17 cellular contexts compared by ENCODE assay signal in genomic region chr10:84190621-84191020, GRCh38. TPM values are rescaled to one million over a fixed set of nuclear protein-coding genes. Genes with fewer than 3 reads are reported as not detected.
DNase-seq lines count a peak whose midpoint lies in the region; ATAC-seq and TF ChIP-seq lines count a peak whose summit lies in the region.
"Had no signal": no experiment of that assay in that cellular context is flagged by ENCODE, and none has a peak within 500 bp of the region (broad histone marks: within the 10 kb centered on the region; RNA-seq: fewer than 3 reads in every experiment).

No MANE protein-coding gene starts in this region.

- peak overlapping the region; percentile 28 for H3K4me3 ChIP-seq in Jurkat, Clone E6-1 (ENCODE audit: low read length)
- H3K4me3 ChIP-seq in naive thymus-derived CD4-positive, alpha-beta T cell (ENCODE audit: low read length) = no peak overlapping the region
- H3K4me3 ChIP-seq in transverse colon (no peak overlapping the region), gastrocnemius medialis (no peak overlapping the region)
- H3K4me3 ChIP-seq: BLaER1 treated with 17β-estradiol and CSF1 and Interleukin-3, amounts not matched to agents 10 nM and 100 nM; GM23338 had no signal

- no peak overlapping the region for H3K27ac Mint-ChIP-seq in activated naive CD8-positive, alpha-beta T cell treated with anti-CD3 and anti-CD28 coated beads, Interleukin-2, amount 10 ng/mL, durations not matched to agents 7 days and 5 days
- no peak overlapping the region for H3K27ac Mint-ChIP-seq in activated naive CD8-positive, alpha-beta T cell treated with anti-CD3 and anti-CD28 coated beads for 36 hours
- peak overlapping the region in 5 of 9 donors; percentile 46 to 70 (median 60) for H3K27ac Mint-ChIP-seq in naive thymus-derived CD4-positive, alpha-beta T cell
- H3K27ac Mint-ChIP-seq: GM23338 had no signal

- peaks cover 18 to 24% of the 10 kb centered on the region in 2 donors for H3K4me1 ChIP-seq in naive thymus-derived CD4-positive, alpha-beta T cell (ENCODE audit: control insufficient read depth in 2 of 2, insufficient read depth in 2 of 2, low read length in 2 of 2)
- H3K4me1 ChIP-seq in transverse colon (peaks cover 0 to 25% (median 21%) of the 10 kb centered on the region in 4 donors), gastrocnemius medialis (peaks cover 0 to 3% of the 10 kb centered on the region in 2 donors)

- H3K27me3 Mint-ChIP-seq in activated naive CD8-positive, alpha-beta T cell treated with anti-CD3 and anti-CD28 coated beads, Interleukin-2, amount 10 ng/mL, durations not matched to agents 7 days and 5 days = peaks cover 20% of the 10 kb centered on the region
- peaks cover 18% of the 10 kb centered on the region for H3K27me3 Mint-ChIP-seq in activated naive CD8-positive, alpha-beta T cell treated with anti-CD3 and anti-CD28 coated beads for 36 hours
- H3K27me3 Mint-ChIP-seq in naive thymus-derived CD4-positive, alpha-beta T cell = peaks cover 0 to 34% (median 9%) of the 10 kb centered on the region in 5 donors

- ATAC-seq in activated naive CD8-positive, alpha-beta T cell treated with anti-CD3 and anti-CD28 coated beads, Interleukin-2, amount 10 ng/mL, durations not matched to agents 7 days and 5 days (ENCODE audit: low read depth) = peak; percentile 21
- ATAC-seq in naive thymus-derived CD4-positive, alpha-beta T cell = peak; percentile 3
- ATAC-seq in gastrocnemius medialis = no peak
- ATAC-seq: GM23338 had no signal

- no peaks in the 10 kb centered on the region for H3K36me3 Mint-ChIP-seq in activated naive CD8-positive, alpha-beta T cell treated with anti-CD3 and anti-CD28 coated beads, Interleukin-2, amount 10 ng/mL, durations not matched to agents 7 days and 5 days
- no peaks in the 10 kb centered on the region for H3K36me3 Mint-ChIP-seq in activated naive CD8-positive, alpha-beta T cell treated with anti-CD3 and anti-CD28 coated beads for 36 hours
- no peaks in the 10 kb centered on the region for H3K36me3 Mint-ChIP-seq in naive thymus-derived CD4-positive, alpha-beta T cell
- H3K36me3 Mint-ChIP-seq: CD4-positive, alpha-beta memory T cell had no signal

- H3K36me3 ChIP-seq in naive thymus-derived CD4-positive, alpha-beta T cell (ENCODE audit: control insufficient read depth in 2 of 3, insufficient read depth in 3 of 3, low read length in 3 of 3) = no peaks in the 10 kb centered on the region
- no peaks in the 10 kb centered on the region for H3K36me3 ChIP-seq in transverse colon
- no peaks in the 10 kb centered on the region for H3K36me3 ChIP-seq in gastrocnemius medialis
- H3K36me3 ChIP-seq: BLaER1 treated with 17β-estradiol and CSF1 and Interleukin-3, amounts not matched to agents 10 nM and 100 nM had no signal

- peaks cover 11% of the 10 kb centered on the region for H3K4me1 Mint-ChIP-seq in activated naive CD8-positive, alpha-beta T cell treated with anti-CD3 and anti-CD28 coated beads, Interleukin-2, amount 10 ng/mL, durations not matched to agents 7 days and 5 days
- H3K4me1 Mint-ChIP-seq in activated naive CD8-positive, alpha-beta T cell treated with anti-CD3 and anti-CD28 coated beads for 36 hours = peaks cover 13% of the 10 kb centered on the region
- H3K4me1 Mint-ChIP-seq in naive thymus-derived CD4-positive, alpha-beta T cell = peaks cover 12 to 27% (median 16%) of the 10 kb centered on the region in 7 donors

- no peaks in the 10 kb centered on the region for H3K9me3 Mint-ChIP-seq in activated naive CD8-positive, alpha-beta T cell treated with anti-CD3 and anti-CD28 coated beads, Interleukin-2, amount 10 ng/mL, durations not matched to agents 7 days and 5 days
- H3K9me3 Mint-ChIP-seq in activated naive CD8-positive, alpha-beta T cell treated with anti-CD3 and anti-CD28 coated beads for 36 hours = no peaks in the 10 kb centered on the region
- H3K9me3 Mint-ChIP-seq in naive thymus-derived CD4-positive, alpha-beta T cell = no peaks in the 10 kb centered on the region
- H3K9me3 Mint-ChIP-seq: CD4-positive, alpha-beta memory T cell; GM23338 had no signal

- no peak for TF ChIP-seq CTCF in transverse colon (IDR thresholded peaks at IDR 0.05)
- no peak for TF ChIP-seq CTCF in gastrocnemius medialis (IDR thresholded peaks at IDR 0.05 in 4 of 5, conservative IDR thresholded peaks at IDR 0.05 in 1 of 5)

- H3K27ac ChIP-seq in naive thymus-derived CD4-positive, alpha-beta T cell (ENCODE audit: low read depth, low read length) = no peak overlapping the region
- H3K27ac ChIP-seq in transverse colon = no peak overlapping the region
- no peak overlapping the region for H3K27ac ChIP-seq in gastrocnemius medialis
- H3K27ac ChIP-seq: BLaER1 treated with 17β-estradiol and CSF1 and Interleukin-3, amounts not matched to agents 10 nM and 100 nM had no signal

- H3K27me3 ChIP-seq in naive thymus-derived CD4-positive, alpha-beta T cell (ENCODE audit: control insufficient read depth in 2 of 2, insufficient read depth in 2 of 2, low read length in 2 of 2) = peaks cover 0 to 3% of the 10 kb centered on the region in 2 donors
- H3K27me3 ChIP-seq in transverse colon = peaks cover 24% of the 10 kb centered on the region
- peaks cover 13 to 17% (median 16%) of the 10 kb centered on the region in 3 donors for H3K27me3 ChIP-seq in gastrocnemius medialis

- DNase-seq in activated naive CD8-positive, alpha-beta T cell treated with anti-CD3 and anti-CD28 coated beads, Interleukin-2, amount 10 ng/mL, durations not matched to agents 7 days and 5 days = no peak
- no peak for DNase-seq in activated naive CD8-positive, alpha-beta T cell treated with anti-CD3 and anti-CD28 coated beads for 36 hours
- DNase-seq in Jurkat, Clone E6-1 (ENCODE audit: low read depth, low spot score) = peak; percentile 57
- no peak for DNase-seq in naive thymus-derived CD4-positive, alpha-beta T cell
- DNase-seq in transverse colon = peak; percentile 7
- DNase-seq in middle frontal gyrus (ENCODE audit: extremely low spot score, low spot score) = no peak
- DNase-seq in T-helper 2 cell = no peak
- no peak for DNase-seq in gastrocnemius medialis
- DNase-seq: 8988T, COR-L47, DMS153, DMS79 treated with DMSO at 0.1 percent for 48 hours, GDM1, H7 had no signal

- TF ChIP-seq POLR2A in transverse colon (IDR thresholded peaks at IDR 0.05) = no peak
- no peak for TF ChIP-seq POLR2A in gastrocnemius medialis (IDR thresholded peaks at IDR 0.05)

- H3K4me3 Mint-ChIP-seq in activated naive CD8-positive, alpha-beta T cell treated with anti-CD3 and anti-CD28 coated beads, Interleukin-2, amount 10 ng/mL, durations not matched to agents 7 days and 5 days = no peak overlapping the region
- H3K4me3 Mint-ChIP-seq in activated naive CD8-positive, alpha-beta T cell treated with anti-CD3 and anti-CD28 coated beads for 36 hours = no peak overlapping the region
- peak overlapping the region in 2 of 10 donors; percentile 6 to 11 for H3K4me3 Mint-ChIP-seq in naive thymus-derived CD4-positive, alpha-beta T cell
- H3K4me3 Mint-ChIP-seq: GM23338 had no signal

- in situ Hi-C loops in transverse colon (cut with MboI; ENCODE audit: low pct_ligation_motif_present in 1 of 4, low pct_unique_long_range_greater_than_20kb in 1 of 4, low sequenced_read_pairs in 3 of 4) (no loop called here), gastrocnemius medialis (cut with MboI; ENCODE audit: low sequenced_read_pairs in 4 of 4) (no loop called here)

- intact Hi-C loops in naive thymus-derived CD4-positive, alpha-beta T cell (cut with micrococcal nuclease) = loop anchor here in 1 of 2 donors (5.0 kb wide), 1 partner anchor 43 kb away; no protein-coding TSS in a partner anchor
- intact Hi-C loops in transverse colon (cut with DNase I; ENCODE audit: low total_unique reads) (no loop called here), gastrocnemius medialis (cut with DNase I; ENCODE audit: low total_unique reads) (no loop called here)

- H3K9me3 ChIP-seq in naive thymus-derived CD4-positive, alpha-beta T cell (ENCODE audit: control insufficient read depth in 2 of 3, low read length in 3 of 3) = no peaks in the 10 kb centered on the region
- H3K9me3 ChIP-seq in transverse colon = no peaks in the 10 kb centered on the region
- no peaks in the 10 kb centered on the region for H3K9me3 ChIP-seq in gastrocnemius medialis

- POLR2A ChIA-PET in activated naive CD8-positive, alpha-beta T cell treated with anti-CD3 and anti-CD28 coated beads, Interleukin-2, amount 10 ng/mL, durations not matched to agents 7 days and 5 days (lab: Charles Lee) = interaction anchor here (1.8 kb wide), 1 partner anchor 34 kb away, joined by 4 read pairs; no protein-coding TSS in a partner anchor
- POLR2A ChIA-PET in naive thymus-derived CD4-positive, alpha-beta T cell (lab: Charles Lee) = interaction anchor here (0.6 to 1.4 kb wide), 2 partner anchors 13 to 52 kb away, joined by 3 to 6 read pairs; no protein-coding TSS in a partner anchor

- TF ChIP-seq EP300 in transverse colon (IDR thresholded peaks at IDR 0.05; ENCODE audit: low read depth) = no peak

- CTCF ChIA-PET in naive thymus-derived CD4-positive, alpha-beta T cell (lab: Charles Lee) = interaction anchor here (0.8 to 1.2 kb wide), 2 partner anchors 9 to 21 kb away, joined by 3 to 4 read pairs; no protein-coding TSS in a partner anchor

- 81% methylated on average over 3 of the region's 3 CpGs; no CpG with 5 or more reads in 1 of the 2 donors for WGBS in transverse colon (ENCODE audit: low coverage in 1 of 2), 2 donors

RNA-seq across cellular contexts. Expression of gene CDHR1, which starts 3.7 kb away (rescaled TPM):
- total RNA-seq in activated naive CD8-positive, alpha-beta T cell treated with anti-CD3 and anti-CD28 coated beads, Interleukin-2, amount 10 ng/mL, durations not matched to agents 7 days and 5 days = 1 to 10 TPM; 1.7 to 3.5 TPM
- total RNA-seq in activated naive CD8-positive, alpha-beta T cell treated with anti-CD3 and anti-CD28 coated beads for 36 hours = 1 to 10 TPM in 1 of 2 experiments, under 1 TPM in 1; 0.91 to 1.6 TPM
- not detected for polyA plus RNA-seq in Jurkat, Clone E6-1 (2012; ENCODE audit: insufficient read depth, insufficient read length)
- total RNA-seq in naive thymus-derived CD4-positive, alpha-beta T cell = 1 to 10 TPM in 1 of 5 experiments, under 1 TPM in 3, not detected in 1; 0.15 to 1.6 (median 0.43) TPM
- under 1 TPM in 1 of 2 donors, not detected in 1; 0.16 TPM for polyA plus RNA-seq in naive thymus-derived CD4-positive, alpha-beta T cell
- total RNA-seq in transverse colon (100 to 1,000 TPM in 2 of 4 donors, 10 to 100 TPM in 2; 42.1 to 110 (median 75.5) TPM), gastrocnemius medialis (under 1 TPM in 1 of 4 donors, not detected in 3; 0.27 TPM)
- polyA plus RNA-seq: CD4-positive, alpha-beta memory T cell had no signal

RNA-seq across cellular contexts. Expression of gene GPR15LG, which starts 17.0 kb away (rescaled TPM):
- total RNA-seq in activated naive CD8-positive, alpha-beta T cell treated with anti-CD3 and anti-CD28 coated beads, Interleukin-2, amount 10 ng/mL, durations not matched to agents 7 days and 5 days = not detected
- not detected for total RNA-seq in activated naive CD8-positive, alpha-beta T cell treated with anti-CD3 and anti-CD28 coated beads for 36 hours
- polyA plus RNA-seq in Jurkat, Clone E6-1 (2012; ENCODE audit: insufficient read depth, insufficient read length) = not detected
- total RNA-seq in naive thymus-derived CD4-positive, alpha-beta T cell = not detected
- polyA plus RNA-seq in naive thymus-derived CD4-positive, alpha-beta T cell = not detected
- 100 to 1,000 TPM; 197 to 480 (median 266) TPM for total RNA-seq in transverse colon
- under 1 TPM in 1 of 4 donors, not detected in 3; 0.92 TPM for total RNA-seq in gastrocnemius medialis
- total RNA-seq: CD4-positive, alpha-beta memory T cell; GM23338; H7 had no signal
- polyA plus RNA-seq: CD4-positive, alpha-beta memory T cell; GM23338 had no signal

RNA-seq across cellular contexts. Expression of gene LRIT2, which starts 34.7 kb away (rescaled TPM):
- total RNA-seq in activated naive CD8-positive, alpha-beta T cell treated with anti-CD3 and anti-CD28 coated beads, Interleukin-2, amount 10 ng/mL, durations not matched to agents 7 days and 5 days = not detected
- not detected for total RNA-seq in activated naive CD8-positive, alpha-beta T cell treated with anti-CD3 and anti-CD28 coated beads for 36 hours
- polyA plus RNA-seq in Jurkat, Clone E6-1 (2012; ENCODE audit: insufficient read depth, insufficient read length) = not detected
- total RNA-seq in naive thymus-derived CD4-positive, alpha-beta T cell = not detected
- not detected for polyA plus RNA-seq in naive thymus-derived CD4-positive, alpha-beta T cell
- total RNA-seq in transverse colon (not detected), gastrocnemius medialis (not detected)
- total RNA-seq: CD4-positive, alpha-beta memory T cell; GM23338; H7 had no signal
- polyA plus RNA-seq: CD4-positive, alpha-beta memory T cell; GM23338 had no signal

RNA-seq across cellular contexts. Expression of gene LRIT1, which starts 50.7 kb away (rescaled TPM):
- not detected for total RNA-seq in activated naive CD8-positive, alpha-beta T cell treated with anti-CD3 and anti-CD28 coated beads, Interleukin-2, amount 10 ng/mL, durations not matched to agents 7 days and 5 days
- total RNA-seq in activated naive CD8-positive, alpha-beta T cell treated with anti-CD3 and anti-CD28 coated beads for 36 hours = not detected
- not detected for polyA plus RNA-seq in Jurkat, Clone E6-1 (2012; ENCODE audit: insufficient read depth, insufficient read length)
- total RNA-seq in naive thymus-derived CD4-positive, alpha-beta T cell = not detected
- not detected for polyA plus RNA-seq in naive thymus-derived CD4-positive, alpha-beta T cell
- total RNA-seq in transverse colon (not detected), gastrocnemius medialis (not detected)
- total RNA-seq: CD4-positive, alpha-beta memory T cell; H7 had no signal
- polyA plus RNA-seq: CD4-positive, alpha-beta memory T cell; GM23338 had no signal

RNA-seq across cellular contexts. Expression of gene GHITM, which starts 51.3 kb away (rescaled TPM):
- 100 to 1,000 TPM in 1 of 2 experiments, 10 to 100 TPM in 1; 100.0 to 103 TPM for total RNA-seq in activated naive CD8-positive, alpha-beta T cell treated with anti-CD3 and anti-CD28 coated beads, Interleukin-2, amount 10 ng/mL, durations not matched to agents 7 days and 5 days
- 100 to 1,000 TPM; 218 to 227 TPM for total RNA-seq in activated naive CD8-positive, alpha-beta T cell treated with anti-CD3 and anti-CD28 coated beads for 36 hours
- 139 TPM for polyA plus RNA-seq in Jurkat, Clone E6-1 (2012; ENCODE audit: insufficient read depth, insufficient read length)
- 100 to 1,000 TPM in 1 of 5 experiments, 10 to 100 TPM in 4; 61.5 to 115 (median 76.3) TPM for total RNA-seq in naive thymus-derived CD4-positive, alpha-beta T cell
- 100 to 1,000 TPM; 234 to 312 TPM for polyA plus RNA-seq in naive thymus-derived CD4-positive, alpha-beta T cell
- total RNA-seq in transverse colon = 100 to 1,000 TPM; 134 to 351 (median 225) TPM
- total RNA-seq in gastrocnemius medialis = 100 to 1,000 TPM; 307 to 444 (median 358) TPM

Comparison
In these comparisons a context has a peak if more than half of its experiments do, and no peak if none do; other contexts are left out.
1. ATAC-seq: peak in activated naive CD8-positive, alpha-beta T cell treated with anti-CD3 and anti-CD28 coated beads, Interleukin-2, amount 10 ng/mL, durations not matched to agents 7 days and 5 days (single experiment) and naive thymus-derived CD4-positive, alpha-beta T cell (single experiment); none in gastrocnemius medialis (0 of 2).
2. DNase-seq: peak in Jurkat, Clone E6-1 (single experiment) and transverse colon (single experiment); none in activated naive CD8-positive, alpha-beta T cell treated with anti-CD3 and anti-CD28 coated beads, Interleukin-2, amount 10 ng/mL, durations not matched to agents 7 days and 5 days (single experiment), activated naive CD8-positive, alpha-beta T cell treated with anti-CD3 and anti-CD28 coated beads for 36 hours (single experiment), naive thymus-derived CD4-positive, alpha-beta T cell (0 of 9), middle frontal gyrus (single experiment), T-helper 2 cell (0 of 5) and gastrocnemius medialis (0 of 2).
3. H3K27ac Mint-ChIP-seq: peak in naive thymus-derived CD4-positive, alpha-beta T cell (5 of 9); none in activated naive CD8-positive, alpha-beta T cell treated with anti-CD3 and anti-CD28 coated beads, Interleukin-2, amount 10 ng/mL, durations not matched to agents 7 days and 5 days (single experiment) and activated naive CD8-positive, alpha-beta T cell treated with anti-CD3 and anti-CD28 coated beads for 36 hours (single experiment).
4. RNA of gene CDHR1, which starts 3.7 kb away (total RNA-seq): 42.1 to 110 TPM in transverse colon; 1.7 to 3.5 TPM in activated naive CD8-positive, alpha-beta T cell treated with anti-CD3 and anti-CD28 coated beads, Interleukin-2, amount 10 ng/mL, durations not matched to agents 7 days and 5 days, 0.91 to 1.6 TPM in activated naive CD8-positive, alpha-beta T cell treated with anti-CD3 and anti-CD28 coated beads for 36 hours, 0.15 to 1.6 TPM in naive thymus-derived CD4-positive, alpha-beta T cell and 0.27 TPM in gastrocnemius medialis; every median in the first group is over 4 times any median in the second.
5. RNA of gene GPR15LG, which starts 17.0 kb away (total RNA-seq): 197 to 480 TPM in transverse colon; not detected in activated naive CD8-positive, alpha-beta T cell treated with anti-CD3 and anti-CD28 coated beads, Interleukin-2, amount 10 ng/mL, durations not matched to agents 7 days and 5 days, not detected in activated naive CD8-positive, alpha-beta T cell treated with anti-CD3 and anti-CD28 coated beads for 36 hours, not detected in naive thymus-derived CD4-positive, alpha-beta T cell and 0.92 TPM in gastrocnemius medialis; every median in the first group is over 100 times any median in the second.